Comparison of ENCODE assay signal across 34 cellular contexts in genomic region chr10:14451341-14451740, GRCh38.
"Had no signal": no experiment of that assay in that cellular context is flagged by ENCODE, and none has a peak within 500 bp of the region (broad histone marks: within the 10 kb centered on the region; RNA-seq: fewer than 3 reads in every experiment).

No MANE protein-coding gene starts in this region.

- H3K4me1 ChIP-seq: breast epithelium had no signal

- H3K4me3 ChIP-seq: body of pancreas, breast epithelium, cardiac muscle cell, esophagus squamous epithelium, heart left ventricle had no signal

- H3K27ac Mint-ChIP-seq: activated CD4-positive, alpha-beta memory T cell treated with anti-CD3 and anti-CD28 coated beads for 36 hours; activated CD4-positive, alpha-beta T cell treated with anti-CD3 and anti-CD28 coated beads for 36 hours; activated CD4-positive, alpha-beta T cell treated with anti-CD3 and anti-CD28 coated beads, Interleukin-2, amount 10 ng/mL, durations not matched to agents 24 days and 14 days; activated CD8-positive, alpha-beta memory T cell treated with anti-CD3 and anti-CD28 coated beads, Interleukin-2, amount 10 ng/mL, durations not matched to agents 7 days and 5 days; activated CD8-positive, alpha-beta T cell treated with anti-CD3 and anti-CD28 coated beads, Interleukin-2, amount 10 ng/mL, durations not matched to agents 7 days and 5 days; activated naive CD4-positive, alpha-beta T cell treated with anti-CD3 and anti-CD28 coated beads, Interleukin-2, amount 10 ng/mL, durations not matched to agents 7 days and 5 days; activated naive CD4-positive, alpha-beta T cell treated with anti-CD3 and anti-CD28 coated beads, Interleukin-2, amount 50 U/mL, for 72 hours; activated naive CD8-positive, alpha-beta T cell treated with anti-CD3 and anti-CD28 coated beads, Interleukin-2, amount 10 ng/mL, durations not matched to agents 7 days and 5 days; activated T-helper 1 cell treated with anti-CD3 and anti-CD28 coated beads, Interleukin-12 subunit alpha, Interleukin-12 subunit beta, Interleukin-2, Interleukin-4 antibody, amounts not matched to agents 30 ng/mL and 10 ng/mL and 1 ng/mL, durations not matched to agents 14 hours and 24 hours and 36 hours; activated T-helper 2 cell treated with anti-CD3 and anti-CD28 coated beads, Interferon-gamma antibody, Interleukin-2, Interleukin-4, amounts not matched to agents 10 μg/mL and 5 μg/mL and 100 μg/mL, durations not matched to agents 14 hours and 24 hours and 36 hours; effector memory CD8-positive, alpha-beta T cell had no signal

- H3K36me3 Mint-ChIP-seq: activated CD4-positive, alpha-beta memory T cell treated with anti-CD3 and anti-CD28 coated beads for 36 hours; activated CD8-positive, alpha-beta memory T cell treated with anti-CD3 and anti-CD28 coated beads, Interleukin-2, amount 10 ng/mL, durations not matched to agents 7 days and 5 days; activated naive CD4-positive, alpha-beta T cell treated with anti-CD3 and anti-CD28 coated beads, Interleukin-2, amount 10 ng/mL, durations not matched to agents 7 days and 5 days; activated naive CD4-positive, alpha-beta T cell treated with anti-CD3 and anti-CD28 coated beads, Interleukin-2, amount 50 U/mL, for 72 hours; activated naive CD8-positive, alpha-beta T cell treated with anti-CD3 and anti-CD28 coated beads, Interleukin-2, amount 10 ng/mL, durations not matched to agents 7 days and 5 days had no signal

- H3K9me3 ChIP-seq: body of pancreas, breast epithelium, esophagus squamous epithelium, heart left ventricle had no signal

- DNase-seq: activated CD4-positive, alpha-beta memory T cell treated with anti-CD3 and anti-CD28 coated beads for 36 hours; activated CD4-positive, alpha-beta T cell treated with anti-CD3 and anti-CD28 coated beads for 36 hours; activated CD4-positive, alpha-beta T cell treated with anti-CD3 and anti-CD28 coated beads, Interleukin-2, amount 10 ng/mL, durations not matched to agents 24 days and 14 days; activated CD4-positive, CD25-positive, alpha-beta regulatory T cell; activated CD4-positive, CD25-positive, alpha-beta regulatory T cell treated with anti-CD3 and anti-CD28 coated beads, Interleukin-2, amount 50 U/mL, for 72 hours; activated CD8-positive, alpha-beta memory T cell treated with anti-CD3 and anti-CD28 coated beads, Interleukin-2, amount 10 ng/mL, durations not matched to agents 7 days and 5 days; activated CD8-positive, alpha-beta memory T cell treated with anti-CD3 and anti-CD28 coated beads, Interleukin-2, amount 50 U/mL, for 4 hours; activated CD8-positive, alpha-beta T cell treated with anti-CD3 and anti-CD28 coated beads, Interleukin-2, amount 10 ng/mL, durations not matched to agents 7 days and 5 days; activated effector memory CD4-positive, alpha-beta T cell treated with anti-CD3 and anti-CD28 coated beads, Interleukin-2, amount 50 U/mL, for 16 hours; activated naive CD4-positive, alpha-beta T cell; activated naive CD4-positive, alpha-beta T cell treated with anti-CD3 and anti-CD28 coated beads, Interleukin-2, amount 10 ng/mL, durations not matched to agents 7 days and 5 days; activated naive CD8-positive, alpha-beta T cell treated with anti-CD3 and anti-CD28 coated beads, Interleukin-2, amount 10 ng/mL, durations not matched to agents 7 days and 5 days; activated T-cell treated with anti-CD3 and anti-CD28 coated beads, Interleukin-2, amount 50 U/mL, for 1 hour; activated T-cell treated with anti-CD3 and anti-CD28 coated beads, Interleukin-2, amount 50 U/mL, for 48 hours; amniotic stem cell; anterior cingulate cortex; body of pancreas; cortex of kidney; dermis blood vessel endothelial cell; effector CD4-positive, alpha-beta T cell; effector memory CD8-positive, alpha-beta T cell; erythroblast; esophagus squamous epithelium; foreskin fibroblast; heart left ventricle; T-helper 2 cell had no signal

- ATAC-seq: activated CD4-positive, alpha-beta T cell treated with anti-CD3 and anti-CD28 coated beads for 36 hours; activated CD8-positive, alpha-beta memory T cell treated with anti-CD3 and anti-CD28 coated beads, Interleukin-2, amount 10 ng/mL, durations not matched to agents 7 days and 5 days; activated CD8-positive, alpha-beta T cell treated with anti-CD3 and anti-CD28 coated beads, Interleukin-2, amount 10 ng/mL, durations not matched to agents 7 days and 5 days; activated naive CD4-positive, alpha-beta T cell treated with anti-CD3 and anti-CD28 coated beads, Interleukin-2, amount 50 U/mL, for 72 hours; body of pancreas; effector memory CD8-positive, alpha-beta T cell; heart left ventricle had no signal

- H3K4me1 Mint-ChIP-seq: activated CD4-positive, alpha-beta T cell treated with anti-CD3 and anti-CD28 coated beads for 36 hours; activated CD4-positive, alpha-beta T cell treated with anti-CD3 and anti-CD28 coated beads, Interleukin-2, amount 10 ng/mL, durations not matched to agents 24 days and 14 days; activated CD8-positive, alpha-beta memory T cell treated with anti-CD3 and anti-CD28 coated beads, Interleukin-2, amount 10 ng/mL, durations not matched to agents 7 days and 5 days; activated naive CD4-positive, alpha-beta T cell treated with anti-CD3 and anti-CD28 coated beads, Interleukin-2, amount 10 ng/mL, durations not matched to agents 7 days and 5 days; central memory CD8-positive, alpha-beta T cell had no signal

- H3K9me3 Mint-ChIP-seq: activated CD4-positive, alpha-beta memory T cell treated with anti-CD3 and anti-CD28 coated beads for 36 hours; activated naive CD8-positive, alpha-beta T cell treated with anti-CD3 and anti-CD28 coated beads, Interleukin-2, amount 10 ng/mL, durations not matched to agents 7 days and 5 days; activated T-helper 2 cell treated with anti-CD3 and anti-CD28 coated beads, Interferon-gamma antibody, Interleukin-2, Interleukin-4, amounts not matched to agents 10 μg/mL and 5 μg/mL and 100 μg/mL, durations not matched to agents 14 hours and 24 hours and 36 hours; central memory CD8-positive, alpha-beta T cell; effector memory CD8-positive, alpha-beta T cell had no signal

- H3K4me3 Mint-ChIP-seq: activated CD4-positive, alpha-beta memory T cell treated with anti-CD3 and anti-CD28 coated beads for 36 hours; activated CD4-positive, alpha-beta T cell treated with anti-CD3 and anti-CD28 coated beads for 36 hours; activated CD4-positive, alpha-beta T cell treated with anti-CD3 and anti-CD28 coated beads, Interleukin-2, amount 10 ng/mL, durations not matched to agents 24 days and 14 days; activated CD8-positive, alpha-beta memory T cell treated with anti-CD3 and anti-CD28 coated beads, Interleukin-2, amount 10 ng/mL, durations not matched to agents 7 days and 5 days; activated CD8-positive, alpha-beta T cell treated with anti-CD3 and anti-CD28 coated beads, Interleukin-2, amount 10 ng/mL, durations not matched to agents 7 days and 5 days; activated naive CD4-positive, alpha-beta T cell treated with anti-CD3 and anti-CD28 coated beads, Interleukin-2, amount 10 ng/mL, durations not matched to agents 7 days and 5 days; activated naive CD8-positive, alpha-beta T cell treated with anti-CD3 and anti-CD28 coated beads, Interleukin-2, amount 10 ng/mL, durations not matched to agents 7 days and 5 days; activated T-helper 1 cell treated with anti-CD3 and anti-CD28 coated beads, Interleukin-12 subunit alpha, Interleukin-12 subunit beta, Interleukin-2, Interleukin-4 antibody, amounts not matched to agents 30 ng/mL and 10 ng/mL and 1 ng/mL, durations not matched to agents 14 hours and 24 hours and 36 hours; central memory CD8-positive, alpha-beta T cell; effector memory CD8-positive, alpha-beta T cell had no signal

- FAIRE-seq: colon, frontal cortex had no signal

- H3K27me3 ChIP-seq: body of pancreas, breast epithelium, cardiac muscle cell, esophagus squamous epithelium, heart left ventricle had no signal

- H3K27me3 Mint-ChIP-seq: activated CD4-positive, alpha-beta memory T cell treated with anti-CD3 and anti-CD28 coated beads for 36 hours; activated CD4-positive, alpha-beta T cell treated with anti-CD3 and anti-CD28 coated beads, Interleukin-2, amount 10 ng/mL, durations not matched to agents 24 days and 14 days had no signal

- H3K27ac ChIP-seq: breast epithelium, cardiac muscle cell, esophagus squamous epithelium had no signal

- H3K36me3 ChIP-seq: breast epithelium, cardiac muscle cell, esophagus squamous epithelium, heart left ventricle had no signal
